8 cellular contexts compared by ENCODE assay signal in genomic region chr13:106534844-106535551, GRCh38. TPM values are rescaled to one million over a fixed set of nuclear protein-coding genes. Genes with fewer than 3 reads are reported as not detected.
DNase-seq lines count a peak whose midpoint lies in the region; ATAC-seq and TF ChIP-seq lines count a peak whose summit lies in the region.

No MANE protein-coding gene starts in this region.

- no peaks in the 10 kb centered on the region for H3K36me3 ChIP-seq in HUES6 (ENCODE audit: control insufficient read depth, insufficient read depth, low read length)
- no peaks in the 10 kb centered on the region for H3K36me3 ChIP-seq in ovary

- intact Hi-C loops in ovary (cut with DNase I): no loop called here

- H3K27me3 ChIP-seq in HUES6 (ENCODE audit: control insufficient read depth, insufficient read depth, low read length) (peaks cover 13% of the 10 kb centered on the region), ovary (no peaks in the 10 kb centered on the region)

- no peak for TF ChIP-seq CTCF in GM10266 (IDR thresholded peaks at IDR 0.05; ENCODE audit: control insufficient read depth, insufficient read depth, low read depth, missing control alignments)
- no peak for TF ChIP-seq CTCF in ovary (IDR thresholded peaks at IDR 0.05)

- H3K27ac ChIP-seq in HUES6 (ENCODE audit: low read depth, low read length) (no peak overlapping the region), ovary (peak overlapping the region in 1 of 2 donors; percentile 69)

- WGBS in ovary, 3 donors: 0 to 1% (median 1%) methylated on average over 55 to 96 of the region's 98 CpGs

- ATAC-seq in GM21529 (IDR thresholded peaks at IDR 0.05; ENCODE audit: unreplicated experiment): peak; percentile 28

- no peaks in the 10 kb centered on the region for H3K9me3 ChIP-seq in HUES6 (ENCODE audit: control insufficient read depth, insufficient read depth, low read depth, low read length)
- no peaks in the 10 kb centered on the region for H3K9me3 ChIP-seq in ovary

- peaks cover 34% of the 10 kb centered on the region for H3K4me1 ChIP-seq in HUES6 (ENCODE audit: control insufficient read depth, insufficient read depth, low read length)
- H3K4me1 ChIP-seq in ovary (ENCODE audit: insufficient read depth): peaks cover 8% of the 10 kb centered on the region

- DNase-seq in GM10266 (ENCODE audit: extremely low spot score) (peak; percentile 57), germinal center (ENCODE audit: low spot score) (peak; percentile 49), ovary (peak; percentile 13 to 41 (median 37)), NCI-H2029 treated with DMSO at 0.1 percent for 48 hours (lab: John Stamatoyannopoulos, UW) (no peak), NCI-H2081 treated with DMSO at 0.1 percent for 48 hours (lab: John Stamatoyannopoulos, UW) (no peak)
- DNase-seq in activated T-helper 9 cell treated with anti-CD3 and anti-CD28 coated beads, Interleukin-2, amount 50 U/mL, for 16 hours (ENCODE audit: low read depth): peak; percentile 3

- H3K4me3 ChIP-seq in HUES6 (ENCODE audit: low read depth, low read length) (peak overlapping the region; percentile 85), ovary (peak overlapping the region; percentile 56)

- no peak for TF ChIP-seq EP300 in ovary (IDR thresholded peaks at IDR 0.05)

- peak overlapping the region; percentile 86 for H3K9ac ChIP-seq in HUES6 (ENCODE audit: low read length)

- no peak for TF ChIP-seq POLR2A in ovary (IDR thresholded peaks at IDR 0.05)

RNA-seq across cellular contexts. Expression of gene EFNB2, which starts 0.5 kb away (rescaled TPM):
- total RNA-seq in ovary: 10 to 100 TPM in 3 of 7 donors, 1 to 10 TPM in 4; 3.7 to 33.2 (median 8.7) TPM
- polyA plus RNA-seq in ovary: 10 to 100 TPM; 13.5 to 25.3 TPM

RNA-seq across cellular contexts. Expression of gene ARGLU1, which starts 32.9 kb away (rescaled TPM):
- total RNA-seq in ovary: 100 to 1,000 TPM in 2 of 7 donors, 10 to 100 TPM in 5; 72.6 to 136 (median 76.8) TPM
- polyA plus RNA-seq in ovary: 100 to 1,000 TPM in 1 of 2 donors, 10 to 100 TPM in 1; 72.5 to 108 TPM

Comparison
In these comparisons a context has a peak if more than half of its experiments do, and no peak if none do; other contexts are left out.
1. DNase-seq: peak in GM10266 (single experiment), activated T-helper 9 cell treated with anti-CD3 and anti-CD28 coated beads, Interleukin-2, amount 50 U/mL, for 16 hours (single experiment), germinal center (single experiment) and ovary (5 of 5); none in NCI-H2029 treated with DMSO at 0.1 percent for 48 hours (single experiment) and NCI-H2081 treated with DMSO at 0.1 percent for 48 hours (single experiment).